19 cellular contexts compared by ENCODE assay signal in the genomic region with DNA sequence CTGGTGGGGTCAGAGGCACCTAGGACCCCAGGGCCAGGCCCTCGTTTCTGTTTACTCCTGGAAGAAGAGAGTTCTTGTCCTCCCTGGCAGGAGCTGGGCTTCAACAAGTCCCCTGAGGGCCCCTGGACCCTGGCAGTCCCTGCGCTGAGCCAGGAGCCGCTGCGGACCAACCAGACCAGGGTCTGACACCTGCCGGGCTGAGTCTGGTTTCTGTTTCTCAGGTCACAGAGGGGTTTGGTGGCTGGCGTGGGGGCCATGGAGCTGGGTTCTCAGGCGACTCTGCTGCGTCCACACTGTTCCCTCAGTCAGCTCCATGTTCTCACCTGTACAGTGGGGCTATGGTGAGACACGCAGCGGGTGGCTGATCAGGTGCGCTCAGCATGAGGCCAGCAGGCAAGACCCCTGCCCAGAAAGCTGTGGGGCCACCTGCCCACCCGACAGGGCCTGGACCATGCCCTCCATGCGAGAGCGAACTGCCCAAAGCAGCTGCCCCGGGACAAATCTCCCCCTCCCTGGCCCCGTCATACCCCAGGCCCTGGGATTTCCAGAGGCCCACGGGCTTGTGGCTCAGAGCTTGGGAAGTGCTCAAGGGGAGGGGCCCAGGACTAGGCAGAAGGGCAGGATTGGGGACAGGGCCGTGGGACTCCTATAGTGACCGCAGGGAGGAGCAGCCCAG. TPM values are rescaled to one million over a fixed set of nuclear protein-coding genes. Genes with fewer than 3 reads are reported as not detected.
DNase-seq lines count a peak whose midpoint lies in the region; ATAC-seq and TF ChIP-seq lines count a peak whose summit lies in the region.
"Had no signal": no experiment of that assay in that cellular context is flagged by ENCODE, and none has a peak within 500 bp of the region (broad histone marks: within the 10 kb centered on the region; RNA-seq: fewer than 3 reads in every experiment).

No MANE protein-coding gene starts in this region.

- ATAC-seq in heart left ventricle (peak in 1 of 4 donors; percentile 2), left cardiac atrium (no peak)
- ATAC-seq: HCT116, Panc1 had no signal

- peaks cover 7% of the 10 kb centered on the region for H3K36me3 Mint-ChIP-seq in nephron (ENCODE audit: low read depth)
- H3K36me3 Mint-ChIP-seq: activated naive CD4-positive, alpha-beta T cell treated with anti-CD3 and anti-CD28 coated beads, Interleukin-2, amount 10 ng/mL, durations not matched to agents 7 days and 5 days; type B pancreatic cell had no signal

- H3K4me3 Mint-ChIP-seq in nephron = no peak overlapping the region
- H3K4me3 Mint-ChIP-seq: activated naive CD4-positive, alpha-beta T cell treated with anti-CD3 and anti-CD28 coated beads, Interleukin-2, amount 10 ng/mL, durations not matched to agents 7 days and 5 days; type B pancreatic cell had no signal

- H3K27ac ChIP-seq in heart left ventricle (peak overlapping the region in 11 of 12 donors; percentile 55 to 93 (median 81)), esophagus squamous epithelium (peak overlapping the region in 3 of 4 donors; percentile 36 to 82 (median 73)), transverse colon (peak overlapping the region; percentile 50 to 88 (median 65))
- H3K27ac ChIP-seq: epithelial cell of prostate had no signal

- H3K4me1 ChIP-seq in heart left ventricle = peaks cover 30 to 78% (median 61%) of the 10 kb centered on the region in 12 donors
- H3K4me1 ChIP-seq in esophagus squamous epithelium = peaks cover 35 to 63% (median 50%) of the 10 kb centered on the region in 3 donors
- H3K4me1 ChIP-seq in transverse colon = peaks cover 36 to 52% (median 38%) of the 10 kb centered on the region in 4 donors
- H3K4me1 ChIP-seq: pancreas had no signal

- 72 to 79% (median 76%) methylated on average over 13 to 19 of the region's 19 CpGs for WGBS in heart left ventricle, 4 donors
- 74 to 90% methylated on average over 2 to 7 of the region's 19 CpGs for WGBS in esophagus squamous epithelium, 2 donors
- WGBS in transverse colon (ENCODE audit: low coverage in 1 of 2), 2 donors = 79% methylated on average over 18 of the region's 19 CpGs; no CpG with 5 or more reads in 1 of the 2 donors

- TF ChIP-seq POLR2A in heart left ventricle (IDR thresholded peaks at IDR 0.05) (no peak), esophagus squamous epithelium (IDR thresholded peaks at IDR 0.05) (no peak), transverse colon (IDR thresholded peaks at IDR 0.05) (no peak)

- no peak for TF ChIP-seq EP300 in transverse colon (IDR thresholded peaks at IDR 0.05; ENCODE audit: low read depth)

- in situ Hi-C loops in transverse colon (cut with MboI; ENCODE audit: low pct_ligation_motif_present in 1 of 4, low pct_unique_long_range_greater_than_20kb in 1 of 4, low sequenced_read_pairs in 3 of 4) = no loop called here

- H3K4me1 Mint-ChIP-seq in nephron = peaks cover 35% of the 10 kb centered on the region
- H3K4me1 Mint-ChIP-seq: activated naive CD4-positive, alpha-beta T cell treated with anti-CD3 and anti-CD28 coated beads, Interleukin-2, amount 10 ng/mL, durations not matched to agents 7 days and 5 days had no signal

- DNase-seq in heart left ventricle = peak in 1 of 5 donors; percentile 31
- no peak for DNase-seq in left cardiac atrium
- no peak for DNase-seq in esophagus squamous epithelium (lab: John Stamatoyannopoulos, UW)
- DNase-seq in transverse colon = no peak
- no peak for DNase-seq in HCEC 1CT
- no peak for DNase-seq in activated CD4-positive, CD25-positive, alpha-beta regulatory T cell (lab: John Stamatoyannopoulos, UW)
- DNase-seq in inferior parietal cortex (ENCODE audit: extremely low spot score) = no peak
- DNase-seq: activated naive CD4-positive, alpha-beta T cell treated with anti-CD3 and anti-CD28 coated beads, Interleukin-2, amount 10 ng/mL, durations not matched to agents 7 days and 5 days; DMS153; Karpas-422; NCI-H1436; NCI-H2171; NCI-H774 had no signal

- no peak for TF ChIP-seq CTCF in heart left ventricle (IDR thresholded peaks at IDR 0.05)
- no peak for TF ChIP-seq CTCF in esophagus squamous epithelium (IDR thresholded peaks at IDR 0.05)
- no peak for TF ChIP-seq CTCF in nephron (IDR thresholded peaks at IDR 0.05; ENCODE audit: unreplicated experiment in 3 of 3)
- TF ChIP-seq CTCF in transverse colon (IDR thresholded peaks at IDR 0.05) = no peak

- intact Hi-C loops in heart left ventricle (cut with DNase I) = loop anchor here in 1 of 10 donors (2.0 kb wide), 1 partner anchor 17 kb away; a partner anchor contains a TSS
- intact Hi-C loops in left cardiac atrium (cut with DNase I) = no loop called here
- intact Hi-C loops in esophagus squamous epithelium (cut with DNase I) = no loop called here
- intact Hi-C loops in transverse colon (cut with DNase I; ENCODE audit: low total_unique reads) = no loop called here

- H3K36me3 ChIP-seq in heart left ventricle (no peaks in the 10 kb centered on the region), esophagus squamous epithelium (no peaks in the 10 kb centered on the region), transverse colon (no peaks in the 10 kb centered on the region)
- H3K36me3 ChIP-seq: pancreas had no signal

- H3K27ac Mint-ChIP-seq in nephron = peak overlapping the region in 2 of 3 experiments; percentile 78 to 100
- H3K27ac Mint-ChIP-seq: activated naive CD4-positive, alpha-beta T cell treated with anti-CD3 and anti-CD28 coated beads, Interleukin-2, amount 10 ng/mL, durations not matched to agents 7 days and 5 days; type B pancreatic cell had no signal

- H3K9me3 Mint-ChIP-seq in nephron = peaks cover 8% of the 10 kb centered on the region

- H3K27me3 Mint-ChIP-seq in nephron (ENCODE audit: low read depth) = peaks cover 2% of the 10 kb centered on the region
- H3K27me3 Mint-ChIP-seq: type B pancreatic cell had no signal

- H3K27me3 ChIP-seq in heart left ventricle (no peaks in the 10 kb centered on the region), esophagus squamous epithelium (peaks cover 0 to 27% (median 0%) of the 10 kb centered on the region in 4 donors), transverse colon (no peaks in the 10 kb centered on the region)
- H3K27me3 ChIP-seq: pancreas had no signal

- H3K4me3 ChIP-seq in heart left ventricle (no peak overlapping the region), esophagus squamous epithelium (no peak overlapping the region), transverse colon (no peak overlapping the region)
- H3K4me3 ChIP-seq: pancreas had no signal

- peaks cover 0 to 5% (median 0%) of the 10 kb centered on the region in 12 donors for H3K9me3 ChIP-seq in heart left ventricle
- peaks cover 0 to 7% (median 5%) of the 10 kb centered on the region in 3 donors for H3K9me3 ChIP-seq in esophagus squamous epithelium
- H3K9me3 ChIP-seq in transverse colon = peaks cover 0 to 4% of the 10 kb centered on the region in 2 donors
- H3K9me3 ChIP-seq: pancreas had no signal

RNA-seq across cellular contexts. Expression of a gene that starts 17.9 kb away (rescaled TPM):
- total RNA-seq in heart left ventricle = 10 to 100 TPM; 12.1 to 47.3 (median 22.1) TPM
- polyA plus RNA-seq in heart left ventricle = 10 to 100 TPM in 1 of 2 donors, 1 to 10 TPM in 1; 8.0 to 12.1 TPM
- total RNA-seq in left cardiac atrium = 10 to 100 TPM; 22.7 to 36.0 TPM
- total RNA-seq in esophagus squamous epithelium = 10 to 100 TPM; 32.0 to 40.8 (median 36.2) TPM
- total RNA-seq in transverse colon = 100 to 1,000 TPM in 2 of 4 donors, 10 to 100 TPM in 2; 48.2 to 154 (median 98.2) TPM
